15 cellular contexts compared by ENCODE assay signal in genomic region chr13:39496487-39496998, GRCh38.
"Had no signal": no experiment of that assay in that cellular context is flagged by ENCODE, and none has a peak within 500 bp of the region (broad histone marks: within the 10 kb centered on the region; RNA-seq: fewer than 3 reads in every experiment).

No MANE protein-coding gene starts in this region.

- DNase-seq: activated CD4-positive, alpha-beta memory T cell treated with anti-CD3 and anti-CD28 coated beads for 36 hours; activated CD4-positive, alpha-beta T cell treated with anti-CD3 and anti-CD28 coated beads for 36 hours; activated effector memory CD4-positive, alpha-beta T cell treated with anti-CD3 and anti-CD28 coated beads, Interleukin-2, amount 50 U/mL, for 16 hours; activated T-cell treated with anti-CD3 and anti-CD28 coated beads, Interleukin-2, amount 50 U/mL, for 48 hours; adrenal gland; erythroblast; heart right ventricle; lower lobe of right lung; nephron progenitor cell; sigmoid colon; stimulated activated CD4-positive, alpha-beta T cell treated with anti-CD3 and anti-CD28 coated beads, Interleukin-12 subunit alpha, Interleukin-12 subunit beta, amount 100 ng/mL, for 4 hours; stimulated activated CD4-positive, alpha-beta T cell treated with anti-CD3 and anti-CD28 coated beads, Interleukin-2, amount 100 ng/mL, for 24 hours had no signal

- H3K27ac ChIP-seq: adrenal gland, cardiac muscle cell, gastroesophageal sphincter, lower lobe of right lung, sigmoid colon, thoracic aorta had no signal

- H3K4me1 ChIP-seq: adrenal gland had no signal

- H3K36me3 ChIP-seq: adrenal gland, cardiac muscle cell, gastroesophageal sphincter, heart right ventricle, lower lobe of right lung, sigmoid colon, thoracic aorta had no signal

- H3K4me3 ChIP-seq: adrenal gland, cardiac muscle cell, gastroesophageal sphincter, heart right ventricle, lower lobe of right lung, sigmoid colon, thoracic aorta had no signal

- ATAC-seq: activated CD4-positive, alpha-beta T cell treated with anti-CD3 and anti-CD28 coated beads for 36 hours; gastroesophageal sphincter; heart right ventricle; lower lobe of right lung had no signal

- H3K9me3 ChIP-seq: adrenal gland, gastroesophageal sphincter, heart right ventricle, lower lobe of right lung, sigmoid colon, thoracic aorta had no signal

- H3K27me3 ChIP-seq: adrenal gland, cardiac muscle cell, gastroesophageal sphincter, heart right ventricle, sigmoid colon had no signal
